In the genomic region with DNA sequence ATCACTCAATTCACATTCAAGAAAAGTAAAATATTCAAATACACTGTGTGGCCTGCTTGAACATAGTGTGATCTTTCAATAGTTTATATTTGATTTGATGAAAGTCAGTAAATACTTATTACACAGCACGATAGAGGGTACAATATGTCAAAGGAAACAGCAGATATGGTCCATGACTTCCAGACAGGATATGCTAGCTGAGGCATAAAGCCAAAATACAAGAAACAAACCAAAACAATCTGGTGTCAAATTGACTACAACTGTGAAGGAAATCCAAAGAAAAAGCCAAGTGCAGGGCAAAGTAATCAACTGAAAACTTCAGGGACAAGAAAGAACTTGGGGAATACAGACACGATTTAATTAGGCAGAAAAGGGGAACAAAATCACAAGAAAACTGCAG, we compare ENCODE assay signal across 17 cellular contexts. TPM values are rescaled to one million over a fixed set of nuclear protein-coding genes. Genes with fewer than 3 reads are reported as not detected.
"Had no signal": no experiment of that assay in that cellular context is flagged by ENCODE, and none has a peak within 500 bp of the region (broad histone marks: within the 10 kb centered on the region; RNA-seq: fewer than 3 reads in every experiment).

No MANE protein-coding gene starts in this region.

- H3K9me3 ChIP-seq: SJCRH30, suprapubic skin, upper lobe of left lung had no signal

- H3K9me3 Mint-ChIP-seq: activated CD4-positive, alpha-beta T cell treated with anti-CD3 and anti-CD28 coated beads, Interleukin-2, amount 10 ng/mL, durations not matched to agents 24 days and 14 days; activated naive CD4-positive, alpha-beta T cell treated with anti-CD3 and anti-CD28 coated beads, Interleukin-2, amount 10 ng/mL, durations not matched to agents 7 days and 5 days; dendritic cell treated with granulocyte-macrophage colony-stimulating factor and Interleukin-4, amounts not matched to agents 40 ng/mL and 50 ng/mL, for 4 days had no signal

- H3K4me1 ChIP-seq: SJCRH30 had no signal

- H3K27ac Mint-ChIP-seq: activated CD4-positive, alpha-beta T cell treated with anti-CD3 and anti-CD28 coated beads, Interleukin-2, amount 10 ng/mL, durations not matched to agents 24 days and 14 days; activated naive CD4-positive, alpha-beta T cell treated with anti-CD3 and anti-CD28 coated beads, Interleukin-2, amount 10 ng/mL, durations not matched to agents 7 days and 5 days; dendritic cell treated with granulocyte-macrophage colony-stimulating factor and Interleukin-4, amounts not matched to agents 40 ng/mL and 50 ng/mL, for 4 days had no signal

- ATAC-seq: left colon; stimulated activated naive CD8-positive, alpha-beta T cell treated with anti-CD3 and anti-CD28 coated beads, Interleukin-15, Interleukin-2, amounts not matched to agents 100 U/mL and 50 U/mL, for 24 hours had no signal

- DNase-seq: activated CD4-positive, alpha-beta T cell treated with anti-CD3 and anti-CD28 coated beads, Interleukin-2, amount 10 ng/mL, durations not matched to agents 24 days and 14 days; activated naive CD4-positive, alpha-beta T cell treated with anti-CD3 and anti-CD28 coated beads, Interleukin-2, amount 10 ng/mL, durations not matched to agents 7 days and 5 days; brain microvascular endothelial cell; foreskin fibroblast; head of caudate nucleus; left colon; SJCRH30; stimulated activated CD4-positive, alpha-beta T cell treated with anti-CD3 and anti-CD28 coated beads, Interleukin-12 subunit alpha, Interleukin-12 subunit beta, amount 100 ng/mL, for 4 hours; stimulated activated CD4-positive, alpha-beta T cell treated with anti-CD3 and anti-CD28 coated beads, Interleukin-2, amount 100 ng/mL, for 48 hours; stimulated activated naive CD8-positive, alpha-beta T cell treated with anti-CD3 and anti-CD28 coated beads, Interleukin-15, Interleukin-2, amounts not matched to agents 100 U/mL and 50 U/mL, for 24 hours; upper lobe of left lung had no signal

- H3K4me3 Mint-ChIP-seq: activated CD4-positive, alpha-beta T cell treated with anti-CD3 and anti-CD28 coated beads, Interleukin-2, amount 10 ng/mL, durations not matched to agents 24 days and 14 days; activated naive CD4-positive, alpha-beta T cell treated with anti-CD3 and anti-CD28 coated beads, Interleukin-2, amount 10 ng/mL, durations not matched to agents 7 days and 5 days; dendritic cell treated with granulocyte-macrophage colony-stimulating factor and Interleukin-4, amounts not matched to agents 40 ng/mL and 50 ng/mL, for 4 days had no signal

- H3K27me3 ChIP-seq: brain microvascular endothelial cell, SJCRH30, suprapubic skin, upper lobe of left lung had no signal

- H3K27ac ChIP-seq: brain microvascular endothelial cell, SJCRH30, suprapubic skin, upper lobe of left lung had no signal

- H3K4me1 Mint-ChIP-seq: activated CD4-positive, alpha-beta T cell treated with anti-CD3 and anti-CD28 coated beads, Interleukin-2, amount 10 ng/mL, durations not matched to agents 24 days and 14 days; activated naive CD4-positive, alpha-beta T cell treated with anti-CD3 and anti-CD28 coated beads, Interleukin-2, amount 10 ng/mL, durations not matched to agents 7 days and 5 days had no signal

- H3K27me3 Mint-ChIP-seq: activated CD4-positive, alpha-beta T cell treated with anti-CD3 and anti-CD28 coated beads, Interleukin-2, amount 10 ng/mL, durations not matched to agents 24 days and 14 days; activated naive CD4-positive, alpha-beta T cell treated with anti-CD3 and anti-CD28 coated beads, Interleukin-2, amount 10 ng/mL, durations not matched to agents 7 days and 5 days; dendritic cell treated with granulocyte-macrophage colony-stimulating factor and Interleukin-4, amounts not matched to agents 40 ng/mL and 50 ng/mL, for 4 days had no signal

- H3K4me3 ChIP-seq: SJCRH30, suprapubic skin, upper lobe of left lung had no signal

RNA-seq across cellular contexts. Expression of gene GJA9, which starts 41.1 kb away (rescaled TPM):
- total RNA-seq: activated CD4-positive, alpha-beta T cell treated with anti-CD3 and anti-CD28 coated beads, Interleukin-2, amount 10 ng/mL, durations not matched to agents 24 days and 14 days; lung microvascular endothelial cell; osteoblast; pulmonary artery endothelial cell; SJCRH30; upper lobe of left lung had no signal
- polyA plus RNA-seq: neural cell had no signal
